27 cellular contexts compared by ENCODE assay signal in the genomic region with DNA sequence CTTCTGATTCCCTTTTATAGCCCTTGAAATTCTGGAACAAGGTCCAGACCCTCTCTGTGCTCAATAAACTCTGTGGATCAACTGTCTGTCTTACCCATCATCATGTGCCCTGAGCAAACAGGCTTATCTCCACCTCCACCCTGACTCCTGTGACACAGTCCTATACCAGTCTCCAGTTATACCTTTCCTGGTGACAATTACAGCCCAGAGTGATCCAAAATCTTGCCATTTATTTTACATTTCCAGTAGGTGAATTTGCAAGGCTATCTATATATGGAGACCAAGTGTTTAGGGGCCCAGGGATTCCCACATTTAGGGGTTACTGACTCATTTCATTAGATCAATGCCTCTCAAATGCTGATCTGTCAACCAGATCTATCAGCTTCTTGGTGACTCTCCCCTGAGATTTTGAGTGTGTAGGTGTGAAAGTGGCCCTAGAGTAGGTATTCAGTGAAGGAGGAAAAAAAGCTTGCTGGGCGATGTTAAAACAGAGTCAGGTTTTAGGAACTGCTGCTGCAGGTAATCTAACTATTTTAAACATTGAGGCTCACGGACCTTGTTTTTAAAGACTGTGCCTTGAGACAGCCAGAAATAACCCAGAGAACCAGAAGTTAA.
"Had no signal": no experiment of that assay in that cellular context is flagged by ENCODE, and none has a peak within 500 bp of the region (broad histone marks: within the 10 kb centered on the region; RNA-seq: fewer than 3 reads in every experiment).

No MANE protein-coding gene starts in this region.

- H3K9ac ChIP-seq: neural progenitor cell, parathyroid adenoma had no signal

- H3K36me3 ChIP-seq: neural progenitor cell, sigmoid colon, suprapubic skin, tibial nerve had no signal

- H3K9me3 Mint-ChIP-seq: activated CD4-positive, alpha-beta memory T cell treated with anti-CD3 and anti-CD28 coated beads for 36 hours; activated CD4-positive, alpha-beta T cell treated with anti-CD3 and anti-CD28 coated beads, Interleukin-2, amount 10 ng/mL, durations not matched to agents 24 days and 14 days; memory B cell; natural killer cell; neural progenitor cell; stimulated activated memory B cell treated with anti-CD40 and anti-IgM and Interleukin-4, amounts not matched to agents 10 μg/mL and 1 μg/mL and 100 μg/mL, for 72 hours had no signal

- H3K36me3 Mint-ChIP-seq: activated CD4-positive, alpha-beta memory T cell treated with anti-CD3 and anti-CD28 coated beads for 36 hours; immature natural killer cell; memory B cell; natural killer cell; neural progenitor cell; stimulated activated memory B cell treated with anti-CD40 and anti-IgM and Interleukin-4, amounts not matched to agents 10 μg/mL and 1 μg/mL and 100 μg/mL, for 72 hours had no signal

- H3K79me2 ChIP-seq: parathyroid adenoma had no signal

- DNase-seq: activated CD4-positive, alpha-beta memory T cell treated with anti-CD3 and anti-CD28 coated beads for 36 hours; activated CD4-positive, alpha-beta T cell treated with anti-CD3 and anti-CD28 coated beads, Interleukin-2, amount 10 ng/mL, durations not matched to agents 24 days and 14 days; activated CD8-positive, alpha-beta memory T cell treated with anti-CD3 and anti-CD28 coated beads, Interleukin-2, amount 50 U/mL, for 48 hours; activated gamma-delta T cell treated with Interleukin-2 at 50 U/mL for 16 hours; activated naive CD4-positive, alpha-beta T cell treated with anti-CD3 and anti-CD28 coated beads, Interleukin-2, amount 50 U/mL, for 16 hours; activated T-cell treated with anti-CD3 and anti-CD28 coated beads, Interleukin-2, amount 50 U/mL, for 24 hours; amniotic stem cell; central memory CD4-positive, alpha-beta T cell; head of caudate nucleus; hypothalamus; immature natural killer cell; kidney; left colon; natural killer cell; occipital lobe; psoas muscle; sigmoid colon; small intestine; stimulated activated CD4-positive, alpha-beta T cell treated with anti-CD3 and anti-CD28 coated beads, Interleukin-4, amount 100 ng/mL, for 4 hours; stimulated activated CD8-positive, alpha-beta memory T cell treated with anti-CD3 and anti-CD28 coated beads, Interleukin-4, amount 100 ng/mL, for 48 hours had no signal

- H3K27ac Mint-ChIP-seq: activated CD4-positive, alpha-beta memory T cell treated with anti-CD3 and anti-CD28 coated beads for 36 hours; activated CD4-positive, alpha-beta T cell treated with anti-CD3 and anti-CD28 coated beads, Interleukin-2, amount 10 ng/mL, durations not matched to agents 24 days and 14 days; activated T-cell treated with anti-CD3 and anti-CD28 coated beads, Interleukin-2, amount 50 U/mL, for 24 hours; immature natural killer cell; memory B cell; natural killer cell; neural progenitor cell; stimulated activated memory B cell treated with anti-CD40 and anti-IgM and Interleukin-4, amounts not matched to agents 10 μg/mL and 1 μg/mL and 100 μg/mL, for 72 hours had no signal

- H3K4me3 Mint-ChIP-seq: activated CD4-positive, alpha-beta memory T cell treated with anti-CD3 and anti-CD28 coated beads for 36 hours; activated CD4-positive, alpha-beta T cell treated with anti-CD3 and anti-CD28 coated beads, Interleukin-2, amount 10 ng/mL, durations not matched to agents 24 days and 14 days; activated T-cell treated with anti-CD3 and anti-CD28 coated beads, Interleukin-2, amount 50 U/mL, for 24 hours; immature natural killer cell; memory B cell; natural killer cell; neural progenitor cell; stimulated activated memory B cell treated with anti-CD40 and anti-IgM and Interleukin-4, amounts not matched to agents 10 μg/mL and 1 μg/mL and 100 μg/mL, for 72 hours had no signal

- H3K4me3 ChIP-seq: neural progenitor cell, psoas muscle, sigmoid colon, suprapubic skin, tibial nerve had no signal

- H3K9me3 ChIP-seq: psoas muscle, sigmoid colon, suprapubic skin, tibial nerve had no signal

- H2AFZ ChIP-seq: neural progenitor cell, parathyroid adenoma had no signal

- H3K4me2 ChIP-seq: neural progenitor cell had no signal

- ATAC-seq: activated CD4-positive, CD25-positive, alpha-beta regulatory T cell treated with anti-CD3 and anti-CD28 coated beads, Interleukin-2, amount 50 U/mL, for 24 hours; left colon; natural killer cell; psoas muscle; stimulated activated memory B cell treated with anti-CD40 and anti-IgM and Interleukin-4, amounts not matched to agents 10 μg/mL and 1 μg/mL and 100 μg/mL, for 72 hours had no signal

- H3K27me3 Mint-ChIP-seq: activated CD4-positive, alpha-beta T cell treated with anti-CD3 and anti-CD28 coated beads, Interleukin-2, amount 10 ng/mL, durations not matched to agents 24 days and 14 days; activated T-cell treated with anti-CD3 and anti-CD28 coated beads, Interleukin-2, amount 50 U/mL, for 24 hours; memory B cell; stimulated activated memory B cell treated with anti-CD40 and anti-IgM and Interleukin-4, amounts not matched to agents 10 μg/mL and 1 μg/mL and 100 μg/mL, for 72 hours had no signal

- H3K27me3 ChIP-seq: neural progenitor cell, sigmoid colon, tibial nerve had no signal

- H3K4me1 ChIP-seq: psoas muscle, sigmoid colon, suprapubic skin had no signal

- H3K27ac ChIP-seq: neural progenitor cell, parathyroid adenoma, psoas muscle, sigmoid colon, suprapubic skin, tibial nerve had no signal

- H3K4me1 Mint-ChIP-seq: activated CD4-positive, alpha-beta T cell treated with anti-CD3 and anti-CD28 coated beads, Interleukin-2, amount 10 ng/mL, durations not matched to agents 24 days and 14 days; immature natural killer cell; memory B cell; natural killer cell; stimulated activated memory B cell treated with anti-CD40 and anti-IgM and Interleukin-4, amounts not matched to agents 10 μg/mL and 1 μg/mL and 100 μg/mL, for 72 hours had no signal
